Comparison of ENCODE assay signal across 29 cellular contexts in genomic region chr9:94533601-94534000, GRCh38. TPM values are rescaled to one million over a fixed set of nuclear protein-coding genes. Genes with fewer than 3 reads are reported as not detected.
"Had no signal": no experiment of that assay in that cellular context is flagged by ENCODE, and none has a peak within 500 bp of the region (broad histone marks: within the 10 kb centered on the region; RNA-seq: fewer than 3 reads in every experiment).

No MANE protein-coding gene starts in this region.

- H3K4me3 ChIP-seq: heart right ventricle, left lung, lower lobe of right lung, ovary, prostate gland, sigmoid colon, spleen, suprapubic skin, thoracic aorta, tibial artery, upper lobe of left lung, vagina had no signal

- H3K36me3 ChIP-seq: heart right ventricle, left lung, lower lobe of right lung, ovary, prostate gland, sigmoid colon, spleen, suprapubic skin, thoracic aorta, tibial artery, upper lobe of left lung, vagina had no signal

- H3K36me3 Mint-ChIP-seq: immature natural killer cell; naive B cell; natural killer cell; stimulated activated effector memory CD8-positive, alpha-beta T cell treated with anti-CD3 and anti-CD28 coated beads, Interleukin-12 subunit alpha, Interleukin-12 subunit beta, amount 100 ng/mL, for 72 hours had no signal

- H3K4me1 ChIP-seq: heart right ventricle, left lung, lower lobe of right lung, prostate gland, sigmoid colon, spleen, suprapubic skin, tibial artery, upper lobe of left lung, vagina had no signal

- DNase-seq: heart right ventricle; hypothalamus; immature natural killer cell; islet precursor cell; left lung; lower lobe of right lung; mammary epithelial cell; mesenchymal stem cell; naive B cell; natural killer cell; ovary; retina; right cardiac atrium; sigmoid colon; spleen; stimulated activated CD4-positive, alpha-beta T cell treated with anti-CD3 and anti-CD28 coated beads, Interleukin-4, amount 100 ng/mL, for 24 hours; stimulated activated naive CD4-positive, alpha-beta T cell; tibial artery; upper lobe of left lung had no signal

- H3K27me3 ChIP-seq: ovary, sigmoid colon, suprapubic skin, upper lobe of left lung, vagina had no signal

- H3K27me3 Mint-ChIP-seq: naive B cell had no signal

- FAIRE-seq: small intestine had no signal

- H3K4me1 Mint-ChIP-seq: immature natural killer cell; naive B cell; natural killer cell; stimulated activated effector memory CD8-positive, alpha-beta T cell treated with anti-CD3 and anti-CD28 coated beads, Interleukin-12 subunit alpha, Interleukin-12 subunit beta, amount 100 ng/mL, for 72 hours had no signal

- H3K9me3 Mint-ChIP-seq: immature natural killer cell; natural killer cell; stimulated activated effector memory CD8-positive, alpha-beta T cell treated with anti-CD3 and anti-CD28 coated beads, Interleukin-12 subunit alpha, Interleukin-12 subunit beta, amount 100 ng/mL, for 72 hours; stimulated activated naive CD8-positive, alpha-beta T cell treated with anti-CD3 and anti-CD28 coated beads, Interleukin-15, Interleukin-2, amounts not matched to agents 100 ng/mL and 50 ng/mL, for 24 hours had no signal

- H3K27ac ChIP-seq: heart right ventricle, left lung, lower lobe of right lung, ovary, prostate gland, sigmoid colon, spleen, suprapubic skin, thoracic aorta, tibial artery, upper lobe of left lung, vagina had no signal

- ATAC-seq: heart right ventricle; left lung; lower lobe of right lung; natural killer cell; right cardiac atrium; stimulated activated effector memory CD8-positive, alpha-beta T cell treated with anti-CD3 and anti-CD28 coated beads, Interleukin-12 subunit alpha, Interleukin-12 subunit beta, amount 100 ng/mL, for 72 hours had no signal

- H3K9me3 ChIP-seq: heart right ventricle, left lung, lower lobe of right lung, ovary, prostate gland, sigmoid colon, spleen, suprapubic skin, thoracic aorta, tibial artery, upper lobe of left lung, vagina had no signal

- H3K4me3 Mint-ChIP-seq: immature natural killer cell; naive B cell; natural killer cell; stimulated activated effector memory CD8-positive, alpha-beta T cell treated with anti-CD3 and anti-CD28 coated beads, Interleukin-12 subunit alpha, Interleukin-12 subunit beta, amount 100 ng/mL, for 72 hours; stimulated activated naive CD8-positive, alpha-beta T cell treated with anti-CD3 and anti-CD28 coated beads, Interleukin-15, Interleukin-2, amounts not matched to agents 100 ng/mL and 50 ng/mL, for 24 hours had no signal

- H3K27ac Mint-ChIP-seq: immature natural killer cell; natural killer cell; stimulated activated effector memory CD8-positive, alpha-beta T cell treated with anti-CD3 and anti-CD28 coated beads, Interleukin-12 subunit alpha, Interleukin-12 subunit beta, amount 100 ng/mL, for 72 hours; stimulated activated naive CD8-positive, alpha-beta T cell treated with anti-CD3 and anti-CD28 coated beads, Interleukin-15, Interleukin-2, amounts not matched to agents 100 ng/mL and 50 ng/mL, for 24 hours had no signal

RNA-seq across cellular contexts. Expression of gene PCAT7, which starts 21.3 kb away (rescaled TPM):
- total RNA-seq: kidney epithelial cell, natural killer cell, omental fat pad, ovary, sigmoid colon, spleen, subcutaneous adipose tissue, thoracic aorta, vagina had no signal
- polyA plus RNA-seq: heart right ventricle, immature natural killer cell, mammary epithelial cell had no signal
